ENCODE assay signal across 8 cellular contexts in genomic region chr10:125084191-125085186, GRCh38.
A peak's percentile ranks its signal among the peaks of the same experiment; 100 is the strongest.
DNase-seq lines count a peak whose midpoint lies in the region; ATAC-seq, FAIRE-seq and TF ChIP-seq lines count a peak whose summit lies in the region.
"Had no signal": no experiment of that assay in that cellular context is flagged by ENCODE, and none has a peak within 500 bp of the region (broad histone marks: within the 10 kb centered on the region; RNA-seq: fewer than 3 reads in every experiment).

No MANE protein-coding gene starts in this region.

- no peaks in the 10 kb centered on the region for H3K36me3 Mint-ChIP-seq in activated CD8-positive, alpha-beta T cell treated with anti-CD3 and anti-CD28 coated beads, Interleukin-2, amount 10 ng/mL, durations not matched to agents 7 days and 5 days (ENCODE audit: low read depth)

- DNase-seq in LNCaP clone FGC (ENCODE audit: low read depth) (peak; percentile 95), brain pericyte (ENCODE audit: low read depth, low spot score) (peak; percentile 74), kidney glomerular epithelial cell (lab: John Stamatoyannopoulos, UW) (peak; percentile 89), urothelium cell line (ENCODE audit: low spot score) (peak; percentile 93), foreskin melanocyte (no peak)
- DNase-seq in activated CD8-positive, alpha-beta T cell treated with anti-CD3 and anti-CD28 coated beads, Interleukin-2, amount 10 ng/mL, durations not matched to agents 7 days and 5 days = no peak

- H3K27ac Mint-ChIP-seq in activated CD8-positive, alpha-beta T cell treated with anti-CD3 and anti-CD28 coated beads, Interleukin-2, amount 10 ng/mL, durations not matched to agents 7 days and 5 days = no peak overlapping the region

- H3K9me3 Mint-ChIP-seq in activated CD8-positive, alpha-beta T cell treated with anti-CD3 and anti-CD28 coated beads, Interleukin-2, amount 10 ng/mL, durations not matched to agents 7 days and 5 days (ENCODE audit: insufficient read depth) = no peaks in the 10 kb centered on the region

- CTCF ChIA-PET in activated CD8-positive, alpha-beta T cell treated with anti-CD3 and anti-CD28 coated beads, Interleukin-2, amount 10 ng/mL, durations not matched to agents 7 days and 5 days (lab: Charles Lee) = no interaction called here

- H3K4me1 Mint-ChIP-seq in activated CD8-positive, alpha-beta T cell treated with anti-CD3 and anti-CD28 coated beads, Interleukin-2, amount 10 ng/mL, durations not matched to agents 7 days and 5 days (ENCODE audit: low read depth) = no peaks in the 10 kb centered on the region

- no peak for ATAC-seq in activated CD8-positive, alpha-beta T cell treated with anti-CD3 and anti-CD28 coated beads, Interleukin-2, amount 10 ng/mL, durations not matched to agents 7 days and 5 days
- no peak for ATAC-seq in GM18868 (IDR thresholded peaks at IDR 0.05; ENCODE audit: unreplicated experiment)

- no peak for TF ChIP-seq CTCF in LNCaP clone FGC (IDR thresholded peaks at IDR 0.05; ENCODE audit: control insufficient read depth, extremely low read depth, insufficient read depth)

- no peaks in the 10 kb centered on the region for H3K27me3 Mint-ChIP-seq in activated CD8-positive, alpha-beta T cell treated with anti-CD3 and anti-CD28 coated beads, Interleukin-2, amount 10 ng/mL, durations not matched to agents 7 days and 5 days (ENCODE audit: low read depth)

- POLR2A ChIA-PET in activated CD8-positive, alpha-beta T cell treated with anti-CD3 and anti-CD28 coated beads, Interleukin-2, amount 10 ng/mL, durations not matched to agents 7 days and 5 days (lab: Charles Lee) = no interaction called here

- no peak for FAIRE-seq in urothelium cell line (lab: Jason Lieb, UNC)

- H3K4me3 ChIP-seq in LNCaP clone FGC (ENCODE audit: low read depth, low read length) = peak overlapping the region; percentile 28
- H3K4me3 ChIP-seq: Peyer's patch had no signal

- H3K4me3 Mint-ChIP-seq in activated CD8-positive, alpha-beta T cell treated with anti-CD3 and anti-CD28 coated beads, Interleukin-2, amount 10 ng/mL, durations not matched to agents 7 days and 5 days = no peak overlapping the region

Comparison
In these comparisons a context has a peak if more than half of its experiments do, and no peak if none do; other contexts are left out.
1. DNase-seq: peak in LNCaP clone FGC (single experiment), brain pericyte (single experiment), kidney glomerular epithelial cell (single experiment) and urothelium cell line (single experiment); none in activated CD8-positive, alpha-beta T cell treated with anti-CD3 and anti-CD28 coated beads, Interleukin-2, amount 10 ng/mL, durations not matched to agents 7 days and 5 days (single experiment) and foreskin melanocyte (single experiment).